ENCODE assay signal across 1 cellular context in genomic region chr19:33521480-33522370, GRCh38.
TF ChIP-seq lines count a peak whose summit lies in the region.

TSS of gene PEPD (minus strand) at chr19:33521791. CDS start at chr19:33521760, 31 bp downstream.

TF ChIP-seq in HEK293, 187 proteins besides CTCF, POLR2A, EP300 and RAD21 (continued from another document and continues in another):
- TF ChIP-seq ZNF600 (tag by site-specific recombination; IDR thresholded peaks at IDR 0.05) (0 out of 2 replicates have a peak, but pooled peaks have one; percentile 26), ZNF624 (tag by site-specific recombination; IDR thresholded peaks at IDR 0.05) (no peak), EGR2 (tag by site-specific recombination; IDR thresholded peaks at IDR 0.05; ENCODE audit: low read depth) (peak; percentile 62), ZNF514 (tag by site-specific recombination; IDR thresholded peaks at IDR 0.05) (no peak), HOXA7 (CRISPR knock-in tag; IDR thresholded peaks at IDR 0.05; ENCODE audit: borderline replicate concordance) (peak; percentile 23; the same call in 1 of the 2 replicates), ZFHX2 (tag by site-specific recombination; conservative IDR thresholded peaks at IDR 0.05) (peak; percentile 64), GLIS1 (tag by site-specific recombination; IDR thresholded peaks at IDR 0.05) (peak; percentile 75), ZNF140 (tag by site-specific recombination; IDR thresholded peaks at IDR 0.05) (no peak), ZNF837 (tag by site-specific recombination; IDR thresholded peaks at IDR 0.05) (no peak), ZNF155 (tag by site-specific recombination; IDR thresholded peaks at IDR 0.05) (no peak), ZNF501 (tag by site-specific recombination; IDR thresholded peaks at IDR 0.05) (peak; percentile 98), ZNF664 (tag by site-specific recombination; IDR thresholded peaks at IDR 0.05) (no peak), ZBTB17 (tag by site-specific recombination; IDR thresholded peaks at IDR 0.05) (peak; percentile 56), SP7 (tag by site-specific recombination; IDR thresholded peaks at IDR 0.05) (peak; percentile 94), WT1 (tag by site-specific recombination; IDR thresholded peaks at IDR 0.05) (peak; percentile 49; the same call in 1 of the 2 replicates), ZNF548 (tag by site-specific recombination; IDR thresholded peaks at IDR 0.05) (peak; percentile 27; the same call in 1 of the 2 replicates), ZBTB48 (tag by site-specific recombination; IDR thresholded peaks at IDR 0.05) (peak; percentile 63), ZNF366 (tag by site-specific recombination; conservative IDR thresholded peaks at IDR 0.05) (no peak), ZFP69B (tag by site-specific recombination; IDR thresholded peaks at IDR 0.05) (peak; percentile 89), GLI4 (tag by site-specific recombination; IDR thresholded peaks at IDR 0.05) (peak; percentile 91; the same call in 1 of the 2 replicates), ZNF433 (tag by site-specific recombination; IDR thresholded peaks at IDR 0.05; ENCODE audit: low read depth) (no peak), ZNF610 (tag by site-specific recombination; IDR thresholded peaks at IDR 0.05; ENCODE audit: borderline replicate concordance) (no peak; the same call in none of the 2 replicates), ZNF777 (tag by site-specific recombination; IDR thresholded peaks at IDR 0.05; ENCODE audit: borderline replicate concordance) (peak; percentile 25; the same call in 1 of the 2 replicates), ZNF311 (tag by site-specific recombination; IDR thresholded peaks at IDR 0.05; ENCODE audit: borderline replicate concordance) (no peak), ZIC2 (tag by site-specific recombination; IDR thresholded peaks at IDR 0.05) (peak; percentile 79), BCL11B (tag by site-specific recombination; IDR thresholded peaks at IDR 0.05; ENCODE audit: low read depth) (no peak), ZNF747 (tag by site-specific recombination; IDR thresholded peaks at IDR 0.05) (no peak), ZNF529 (tag by site-specific recombination; IDR thresholded peaks at IDR 0.05; ENCODE audit: insufficient replicate concordance) (no peak), ZNF169 (tag by site-specific recombination; IDR thresholded peaks at IDR 0.05) (peak; percentile 75; the same call in 1 of the 2 replicates), ZNF239 (tag by site-specific recombination; IDR thresholded peaks at IDR 0.05) (0 out of 2 replicates have a peak, but pooled peaks have one; percentile 51), ZNF580 (tag by site-specific recombination; IDR thresholded peaks at IDR 0.05) (peak; percentile 93), KLF10 (tag by site-specific recombination; IDR thresholded peaks at IDR 0.05) (peak; percentile 98), ZNF391 (tag by site-specific recombination; IDR thresholded peaks at IDR 0.05; ENCODE audit: borderline replicate concordance, low read depth) (peak; percentile 94), ZNF623 (tag by site-specific recombination; IDR thresholded peaks at IDR 0.05) (peak; percentile 38), ZNF660 (tag by site-specific recombination; IDR thresholded peaks at IDR 0.05) (peak; percentile 92), SALL2 (tag by site-specific recombination; IDR thresholded peaks at IDR 0.05; ENCODE audit: borderline replicate concordance) (peak; percentile 41; the same call in 1 of the 2 replicates), KLF17 (tag by site-specific recombination; IDR thresholded peaks at IDR 0.05) (peak; percentile 99), ZSCAN23 (tag by site-specific recombination; IDR thresholded peaks at IDR 0.05) (peak; percentile 76; the same call in 1 of the 2 replicates), ZSCAN18 (tag by site-specific recombination; IDR thresholded peaks at IDR 0.05) (peak; percentile 84; the same call in 1 of the 2 replicates), ZNF404 (tag by site-specific recombination; IDR thresholded peaks at IDR 0.05) (no peak)
- TF ChIP-seq, protein P1, sequence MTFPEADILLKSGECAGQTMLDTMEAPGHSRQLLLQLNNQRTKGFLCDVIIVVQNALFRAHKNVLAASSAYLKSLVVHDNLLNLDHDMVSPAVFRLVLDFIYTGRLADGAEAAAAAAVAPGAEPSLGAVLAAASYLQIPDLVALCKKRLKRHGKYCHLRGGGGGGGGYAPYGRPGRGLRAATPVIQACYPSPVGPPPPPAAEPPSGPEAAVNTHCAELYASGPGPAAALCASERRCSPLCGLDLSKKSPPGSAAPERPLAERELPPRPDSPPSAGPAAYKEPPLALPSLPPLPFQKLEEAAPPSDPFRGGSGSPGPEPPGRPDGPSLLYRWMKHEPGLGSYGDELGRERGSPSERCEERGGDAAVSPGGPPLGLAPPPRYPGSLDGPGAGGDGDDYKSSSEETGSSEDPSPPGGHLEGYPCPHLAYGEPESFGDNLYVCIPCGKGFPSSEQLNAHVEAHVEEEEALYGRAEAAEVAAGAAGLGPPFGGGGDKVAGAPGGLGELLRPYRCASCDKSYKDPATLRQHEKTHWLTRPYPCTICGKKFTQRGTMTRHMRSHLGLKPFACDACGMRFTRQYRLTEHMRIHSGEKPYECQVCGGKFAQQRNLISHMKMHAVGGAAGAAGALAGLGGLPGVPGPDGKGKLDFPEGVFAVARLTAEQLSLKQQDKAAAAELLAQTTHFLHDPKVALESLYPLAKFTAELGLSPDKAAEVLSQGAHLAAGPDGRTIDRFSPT (tag by site-specific recombination; IDR thresholded peaks at IDR 0.05) = peak; percentile 100
- TF ChIP-seq, protein P2, sequence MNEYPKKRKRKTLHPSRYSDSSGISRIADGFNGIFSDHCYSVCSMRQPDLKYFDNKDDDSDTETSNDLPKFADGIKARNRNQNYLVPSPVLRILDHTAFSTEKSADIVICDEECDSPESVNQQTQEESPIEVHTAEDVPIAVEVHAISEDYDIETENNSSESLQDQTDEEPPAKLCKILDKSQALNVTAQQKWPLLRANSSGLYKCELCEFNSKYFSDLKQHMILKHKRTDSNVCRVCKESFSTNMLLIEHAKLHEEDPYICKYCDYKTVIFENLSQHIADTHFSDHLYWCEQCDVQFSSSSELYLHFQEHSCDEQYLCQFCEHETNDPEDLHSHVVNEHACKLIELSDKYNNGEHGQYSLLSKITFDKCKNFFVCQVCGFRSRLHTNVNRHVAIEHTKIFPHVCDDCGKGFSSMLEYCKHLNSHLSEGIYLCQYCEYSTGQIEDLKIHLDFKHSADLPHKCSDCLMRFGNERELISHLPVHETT (tag by site-specific recombination; IDR thresholded peaks at IDR 0.05) = peak; percentile 86
- TF ChIP-seq, protein P3, sequence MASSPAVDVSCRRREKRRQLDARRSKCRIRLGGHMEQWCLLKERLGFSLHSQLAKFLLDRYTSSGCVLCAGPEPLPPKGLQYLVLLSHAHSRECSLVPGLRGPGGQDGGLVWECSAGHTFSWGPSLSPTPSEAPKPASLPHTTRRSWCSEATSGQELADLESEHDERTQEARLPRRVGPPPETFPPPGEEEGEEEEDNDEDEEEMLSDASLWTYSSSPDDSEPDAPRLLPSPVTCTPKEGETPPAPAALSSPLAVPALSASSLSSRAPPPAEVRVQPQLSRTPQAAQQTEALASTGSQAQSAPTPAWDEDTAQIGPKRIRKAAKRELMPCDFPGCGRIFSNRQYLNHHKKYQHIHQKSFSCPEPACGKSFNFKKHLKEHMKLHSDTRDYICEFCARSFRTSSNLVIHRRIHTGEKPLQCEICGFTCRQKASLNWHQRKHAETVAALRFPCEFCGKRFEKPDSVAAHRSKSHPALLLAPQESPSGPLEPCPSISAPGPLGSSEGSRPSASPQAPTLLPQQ (tag by site-specific recombination; IDR thresholded peaks at IDR 0.05) = peak; percentile 94
- TF ChIP-seq, protein P4, sequence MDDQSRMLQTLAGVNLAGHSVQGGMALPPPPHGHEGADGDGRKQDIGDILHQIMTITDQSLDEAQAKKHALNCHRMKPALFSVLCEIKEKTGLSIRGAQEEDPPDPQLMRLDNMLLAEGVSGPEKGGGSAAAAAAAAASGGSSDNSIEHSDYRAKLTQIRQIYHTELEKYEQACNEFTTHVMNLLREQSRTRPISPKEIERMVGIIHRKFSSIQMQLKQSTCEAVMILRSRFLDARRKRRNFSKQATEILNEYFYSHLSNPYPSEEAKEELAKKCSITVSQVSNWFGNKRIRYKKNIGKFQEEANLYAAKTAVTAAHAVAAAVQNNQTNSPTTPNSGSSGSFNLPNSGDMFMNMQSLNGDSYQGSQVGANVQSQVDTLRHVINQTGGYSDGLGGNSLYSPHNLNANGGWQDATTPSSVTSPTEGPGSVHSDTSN (CRISPR knock-in tag; IDR thresholded peaks at IDR 0.05) = peak; percentile 54; the same call in 1 of the 2 replicates
- TF ChIP-seq, protein P5, sequence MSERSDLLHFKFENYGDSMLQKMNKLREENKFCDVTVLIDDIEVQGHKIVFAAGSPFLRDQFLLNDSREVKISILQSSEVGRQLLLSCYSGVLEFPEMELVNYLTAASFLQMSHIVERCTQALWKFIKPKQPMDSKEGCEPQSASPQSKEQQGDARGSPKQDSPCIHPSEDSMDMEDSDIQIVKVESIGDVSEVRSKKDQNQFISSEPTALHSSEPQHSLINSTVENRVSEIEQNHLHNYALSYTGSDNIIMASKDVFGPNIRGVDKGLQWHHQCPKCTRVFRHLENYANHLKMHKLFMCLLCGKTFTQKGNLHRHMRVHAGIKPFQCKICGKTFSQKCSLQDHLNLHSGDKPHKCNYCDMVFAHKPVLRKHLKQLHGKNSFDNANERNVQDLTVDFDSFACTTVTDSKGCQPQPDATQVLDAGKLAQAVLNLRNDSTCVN (tag by site-specific recombination; optimal IDR thresholded peaks at IDR 0.05) = peak; percentile 51
- TF ChIP-seq, protein P6, sequence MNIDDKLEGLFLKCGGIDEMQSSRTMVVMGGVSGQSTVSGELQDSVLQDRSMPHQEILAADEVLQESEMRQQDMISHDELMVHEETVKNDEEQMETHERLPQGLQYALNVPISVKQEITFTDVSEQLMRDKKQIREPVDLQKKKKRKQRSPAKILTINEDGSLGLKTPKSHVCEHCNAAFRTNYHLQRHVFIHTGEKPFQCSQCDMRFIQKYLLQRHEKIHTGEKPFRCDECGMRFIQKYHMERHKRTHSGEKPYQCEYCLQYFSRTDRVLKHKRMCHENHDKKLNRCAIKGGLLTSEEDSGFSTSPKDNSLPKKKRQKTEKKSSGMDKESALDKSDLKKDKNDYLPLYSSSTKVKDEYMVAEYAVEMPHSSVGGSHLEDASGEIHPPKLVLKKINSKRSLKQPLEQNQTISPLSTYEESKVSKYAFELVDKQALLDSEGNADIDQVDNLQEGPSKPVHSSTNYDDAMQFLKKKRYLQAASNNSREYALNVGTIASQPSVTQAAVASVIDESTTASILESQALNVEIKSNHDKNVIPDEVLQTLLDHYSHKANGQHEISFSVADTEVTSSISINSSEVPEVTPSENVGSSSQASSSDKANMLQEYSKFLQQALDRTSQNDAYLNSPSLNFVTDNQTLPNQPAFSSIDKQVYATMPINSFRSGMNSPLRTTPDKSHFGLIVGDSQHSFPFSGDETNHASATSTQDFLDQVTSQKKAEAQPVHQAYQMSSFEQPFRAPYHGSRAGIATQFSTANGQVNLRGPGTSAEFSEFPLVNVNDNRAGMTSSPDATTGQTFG (tag by site-specific recombination; IDR thresholded peaks at IDR 0.05; ENCODE audit: borderline replicate concordance) = 0 out of 2 replicates have a peak, but pooled peaks have one; percentile 79
- TF ChIP-seq, protein P7, sequence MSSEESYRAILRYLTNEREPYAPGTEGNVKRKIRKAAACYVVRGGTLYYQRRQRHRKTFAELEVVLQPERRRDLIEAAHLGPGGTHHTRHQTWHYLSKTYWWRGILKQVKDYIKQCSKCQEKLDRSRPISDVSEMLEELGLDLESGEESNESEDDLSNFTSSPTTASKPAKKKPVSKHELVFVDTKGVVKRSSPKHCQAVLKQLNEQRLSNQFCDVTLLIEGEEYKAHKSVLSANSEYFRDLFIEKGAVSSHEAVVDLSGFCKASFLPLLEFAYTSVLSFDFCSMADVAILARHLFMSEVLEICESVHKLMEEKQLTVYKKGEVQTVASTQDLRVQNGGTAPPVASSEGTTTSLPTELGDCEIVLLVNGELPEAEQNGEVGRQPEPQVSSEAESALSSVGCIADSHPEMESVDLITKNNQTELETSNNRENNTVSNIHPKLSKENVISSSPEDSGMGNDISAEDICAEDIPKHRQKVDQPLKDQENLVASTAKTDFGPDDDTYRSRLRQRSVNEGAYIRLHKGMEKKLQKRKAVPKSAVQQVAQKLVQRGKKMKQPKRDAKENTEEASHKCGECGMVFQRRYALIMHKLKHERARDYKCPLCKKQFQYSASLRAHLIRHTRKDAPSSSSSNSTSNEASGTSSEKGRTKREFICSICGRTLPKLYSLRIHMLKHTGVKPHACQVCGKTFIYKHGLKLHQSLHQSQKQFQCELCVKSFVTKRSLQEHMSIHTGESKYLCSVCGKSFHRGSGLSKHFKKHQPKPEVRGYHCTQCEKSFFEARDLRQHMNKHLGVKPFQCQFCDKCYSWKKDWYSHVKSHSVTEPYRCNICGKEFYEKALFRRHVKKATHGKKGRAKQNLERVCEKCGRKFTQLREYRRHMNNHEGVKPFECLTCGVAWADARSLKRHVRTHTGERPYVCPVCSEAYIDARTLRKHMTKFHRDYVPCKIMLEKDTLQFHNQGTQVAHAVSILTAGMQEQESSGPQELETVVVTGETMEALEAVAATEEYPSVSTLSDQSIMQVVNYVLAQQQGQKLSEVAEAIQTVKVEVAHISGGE (tag by site-specific recombination; conservative IDR thresholded peaks at IDR 0.05; ENCODE audit: low read depth) = peak; percentile 12; the same call in 1 of the 2 replicates
